10 cellular contexts compared by ENCODE assay signal in the genomic region with DNA sequence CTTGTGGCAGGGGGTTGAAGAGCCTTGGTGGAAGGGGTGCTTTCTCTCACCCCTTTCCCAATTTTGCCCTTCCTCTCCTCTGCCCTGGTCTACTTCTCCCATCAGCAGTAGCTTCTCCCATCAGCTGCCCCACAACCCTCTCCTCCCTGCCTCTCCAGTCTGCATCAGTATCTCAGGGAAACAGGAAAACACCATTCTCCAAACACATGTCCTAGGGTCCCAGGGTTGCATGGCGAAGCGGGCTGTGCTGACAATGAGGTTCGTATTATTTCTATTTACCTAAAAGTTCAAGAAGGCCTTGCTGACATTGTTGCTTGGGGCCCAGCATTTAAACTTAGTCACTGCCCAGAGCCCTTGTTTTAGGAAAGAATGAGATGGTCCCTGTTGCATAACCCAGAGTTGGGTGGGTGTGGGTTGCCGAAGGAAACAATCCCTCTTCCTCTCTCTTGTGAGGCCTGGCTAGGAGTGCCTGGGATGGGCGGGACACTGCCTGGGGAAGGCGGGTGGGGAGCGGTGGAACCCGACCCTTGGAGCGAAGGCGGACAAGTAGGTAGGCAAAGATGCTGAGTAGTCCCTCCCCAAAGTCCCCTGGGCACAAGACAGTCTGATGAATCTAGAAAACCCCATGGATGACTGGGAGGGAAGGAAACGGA. TPM values are rescaled to one million over a fixed set of nuclear protein-coding genes. Genes with fewer than 3 reads are reported as not detected.
DNase-seq lines count a peak whose midpoint lies in the region; ATAC-seq and TF ChIP-seq lines count a peak whose summit lies in the region.
"Had no signal": no experiment of that assay in that cellular context is flagged by ENCODE, and none has a peak within 500 bp of the region (broad histone marks: within the 10 kb centered on the region; RNA-seq: fewer than 3 reads in every experiment).

No MANE protein-coding gene starts in this region.

- peak overlapping the region; percentile 61 for H3K4me3 ChIP-seq in suprapubic skin

- H3K9me3 ChIP-seq in suprapubic skin: no peaks in the 10 kb centered on the region
- H3K9me3 ChIP-seq: SJSA1 had no signal

- no peak for TF ChIP-seq EP300 in suprapubic skin (IDR thresholded peaks at IDR 0.05)

- WGBS in suprapubic skin: 37% methylated on average over 11 of the region's 11 CpGs

- H3K4me1 ChIP-seq in suprapubic skin: peaks cover 46% of the 10 kb centered on the region

- peaks cover 1% of the 10 kb centered on the region for H3K36me3 ChIP-seq in suprapubic skin
- H3K36me3 ChIP-seq: SJSA1 had no signal

- no peak for TF ChIP-seq POLR2A in suprapubic skin (IDR thresholded peaks at IDR 0.05)

- no peaks in the 10 kb centered on the region for H3K27me3 ChIP-seq in suprapubic skin
- H3K27me3 ChIP-seq: SJSA1 had no signal

- no peak for TF ChIP-seq CTCF in suprapubic skin (IDR thresholded peaks at IDR 0.05)

- H3K27ac ChIP-seq in suprapubic skin (peak overlapping the region; percentile 85), caudate nucleus (ENCODE audit: low read depth, low read length) (no peak overlapping the region)
- H3K27ac ChIP-seq: SJSA1 had no signal

- DNase-seq in NCI-H2227 (lab: John Stamatoyannopoulos, UW; ENCODE audit: unreplicated experiment): peak; percentile 20
- no peak for DNase-seq in NCI-H2227 treated with DMSO at 0.1 percent for 48 hours (lab: John Stamatoyannopoulos, UW)
- DNase-seq in astrocyte of the hippocampus (ENCODE audit: low read depth, low spot score): peak; percentile 23
- DNase-seq in iPS-NIHi7 (ENCODE audit: extremely low spot score): peak; percentile 50
- DNase-seq in suprapubic skin (ENCODE audit: low spot score in 2 of 2): peak; percentile 88 to 90
- no peak for DNase-seq in retina
- no peak for DNase-seq in caudate nucleus (lab: John Stamatoyannopoulos, UW)

- no peak for ATAC-seq in GM18498 (IDR thresholded peaks at IDR 0.05; ENCODE audit: unreplicated experiment)

RNA-seq across cellular contexts. Expression of gene IGFBP6, which starts 1.3 kb away (rescaled TPM):
- total RNA-seq in suprapubic skin: 10 to 100 TPM; 19.2 to 97.0 (median 59.6) TPM

RNA-seq across cellular contexts. Expression of gene SOAT2, which starts 7.1 kb away (rescaled TPM):
- total RNA-seq in suprapubic skin: not detected
- total RNA-seq: A172, SJSA1 had no signal

RNA-seq across cellular contexts. Expression of gene SPRYD3, which starts 17.0 kb away (rescaled TPM):
- 10 to 100 TPM; 26.4 to 44.0 (median 34.4) TPM for total RNA-seq in suprapubic skin

RNA-seq across cellular contexts. Expression of gene TNS2, which starts 46.4 kb away (rescaled TPM):
- 100 to 1,000 TPM in 2 of 4 donors, 10 to 100 TPM in 2; 22.8 to 122 (median 78.2) TPM for total RNA-seq in suprapubic skin

Comparison
In these comparisons a context has a peak if more than half of its experiments do, and no peak if none do; other contexts are left out.
1. DNase-seq: peak in NCI-H2227 (single experiment), astrocyte of the hippocampus (single experiment), iPS-NIHi7 (single experiment) and suprapubic skin (2 of 2); none in NCI-H2227 treated with DMSO at 0.1 percent for 48 hours (single experiment), retina (single experiment) and caudate nucleus (0 of 61).